Comparison of ENCODE assay signal across 9 cellular contexts in the genomic region with DNA sequence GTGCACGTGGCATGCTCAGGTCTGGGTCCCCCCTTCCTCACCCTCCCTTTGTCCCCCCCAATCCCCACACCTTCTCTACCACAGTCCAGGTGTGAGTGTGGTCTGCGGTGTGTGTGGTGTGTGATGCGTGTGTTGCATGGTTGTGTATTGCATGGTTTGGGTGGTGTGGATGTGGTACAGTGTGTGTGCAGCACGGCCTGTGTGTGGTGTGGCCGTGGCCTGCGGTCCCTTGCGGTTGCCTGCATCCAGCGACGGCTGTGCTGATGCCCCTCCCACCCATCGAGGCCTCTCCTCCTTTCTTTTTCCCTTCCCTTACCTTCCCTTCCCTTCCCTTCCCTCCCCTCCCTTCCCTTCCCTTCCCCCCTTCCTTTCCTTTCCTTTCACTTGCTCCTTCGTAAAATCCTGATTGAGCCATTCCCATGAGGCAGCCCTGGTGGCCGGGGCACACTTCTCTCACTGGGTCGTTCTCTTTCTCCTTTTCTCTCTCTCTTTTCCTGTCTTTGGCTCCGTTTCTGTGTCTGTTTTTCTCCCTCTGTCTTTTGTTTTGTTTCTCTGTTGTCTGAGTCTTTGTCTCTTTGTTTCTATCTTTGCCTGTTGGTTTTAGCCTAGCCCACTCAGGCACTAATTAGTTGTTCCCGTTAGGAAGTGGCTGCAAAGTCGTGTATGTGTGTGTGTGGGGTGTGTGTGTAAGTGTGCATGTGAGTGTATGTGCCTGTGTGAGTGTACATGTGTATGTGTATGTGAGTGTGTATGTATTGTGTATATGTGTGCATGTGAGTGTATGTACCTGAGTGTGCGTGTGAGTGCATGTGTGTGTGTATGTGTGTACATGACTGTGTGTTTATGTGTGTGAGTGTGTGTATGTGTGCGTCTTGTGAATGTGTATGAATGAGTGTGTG.
DNase-seq lines count a peak whose midpoint lies in the region; ATAC-seq lines count a peak whose summit lies in the region.
"Had no signal": no experiment of that assay in that cellular context is flagged by ENCODE, and none has a peak within 500 bp of the region (broad histone marks: within the 10 kb centered on the region; RNA-seq: fewer than 3 reads in every experiment).

No MANE protein-coding gene starts in this region.

- H3K4me1 ChIP-seq in SJCRH30 (peaks cover 35% of the 10 kb centered on the region), iPS-15b (ENCODE audit: control insufficient read depth, insufficient read depth, low read length) (peaks cover 6% of the 10 kb centered on the region)

- H3K27ac ChIP-seq in SJCRH30, result peak overlapping the region; percentile 31

- H3K4me3 ChIP-seq in SJCRH30, result peak overlapping the region; percentile 49
- no peak overlapping the region for H3K4me3 ChIP-seq in iPS-15b (ENCODE audit: low read depth, low read length)

- H3K9ac ChIP-seq in iPS-15b (ENCODE audit: low read depth, low read length), result peak overlapping the region; percentile 39

- H3K27me3 ChIP-seq in SJCRH30, result peaks cover 24% of the 10 kb centered on the region
- peaks cover 10% of the 10 kb centered on the region for H3K27me3 ChIP-seq in iPS-15b (ENCODE audit: control insufficient read depth, insufficient read depth, low read length)

- peak; percentile 23 for DNase-seq in stimulated activated CD4-positive, alpha-beta T cell treated with anti-CD3 and anti-CD28 coated beads, Interleukin-15, amount 100 ng/mL, for 24 hours
- no peak for DNase-seq in stimulated activated CD4-positive, alpha-beta T cell treated with anti-CD3 and anti-CD28 coated beads, Interleukin-4, amount 100 ng/mL, for 4 hours
- DNase-seq in SJCRH30 (peak; percentile 53 to 57), GM03348 (ENCODE audit: low spot score) (no peak), NCI-H446 (lab: John Stamatoyannopoulos, UW) (no peak), CD1c-positive myeloid dendritic cell (ENCODE audit: extremely low spot score) (no peak)
- DNase-seq: NK-92 treated with Interleukin-12 subunit alpha and Interleukin-12 subunit beta, amount 100 ng/mL, for 24 hours had no signal

- H3K36me3 ChIP-seq in SJCRH30 (no peaks in the 10 kb centered on the region), iPS-15b (ENCODE audit: control insufficient read depth, insufficient read depth, low read length) (no peaks in the 10 kb centered on the region)

- no peak for ATAC-seq in GM19351 (IDR thresholded peaks at IDR 0.05; ENCODE audit: unreplicated experiment)

- H3K9me3 ChIP-seq in SJCRH30 (replicated peaks), result no peaks in the 10 kb centered on the region
- no peaks in the 10 kb centered on the region for H3K9me3 ChIP-seq in iPS-15b (ENCODE audit: control insufficient read depth, insufficient read depth, low read length)

Comparison
In these comparisons a context has a peak if more than half of its experiments do, and no peak if none do; other contexts are left out.
1. DNase-seq: peak in stimulated activated CD4-positive, alpha-beta T cell treated with anti-CD3 and anti-CD28 coated beads, Interleukin-15, amount 100 ng/mL, for 24 hours (single experiment) and SJCRH30 (2 of 2); none in stimulated activated CD4-positive, alpha-beta T cell treated with anti-CD3 and anti-CD28 coated beads, Interleukin-4, amount 100 ng/mL, for 4 hours (0 of 2), GM03348 (single experiment), NCI-H446 (0 of 2) and CD1c-positive myeloid dendritic cell (single experiment).